14 cellular contexts compared by ENCODE assay signal in the genomic region with DNA sequence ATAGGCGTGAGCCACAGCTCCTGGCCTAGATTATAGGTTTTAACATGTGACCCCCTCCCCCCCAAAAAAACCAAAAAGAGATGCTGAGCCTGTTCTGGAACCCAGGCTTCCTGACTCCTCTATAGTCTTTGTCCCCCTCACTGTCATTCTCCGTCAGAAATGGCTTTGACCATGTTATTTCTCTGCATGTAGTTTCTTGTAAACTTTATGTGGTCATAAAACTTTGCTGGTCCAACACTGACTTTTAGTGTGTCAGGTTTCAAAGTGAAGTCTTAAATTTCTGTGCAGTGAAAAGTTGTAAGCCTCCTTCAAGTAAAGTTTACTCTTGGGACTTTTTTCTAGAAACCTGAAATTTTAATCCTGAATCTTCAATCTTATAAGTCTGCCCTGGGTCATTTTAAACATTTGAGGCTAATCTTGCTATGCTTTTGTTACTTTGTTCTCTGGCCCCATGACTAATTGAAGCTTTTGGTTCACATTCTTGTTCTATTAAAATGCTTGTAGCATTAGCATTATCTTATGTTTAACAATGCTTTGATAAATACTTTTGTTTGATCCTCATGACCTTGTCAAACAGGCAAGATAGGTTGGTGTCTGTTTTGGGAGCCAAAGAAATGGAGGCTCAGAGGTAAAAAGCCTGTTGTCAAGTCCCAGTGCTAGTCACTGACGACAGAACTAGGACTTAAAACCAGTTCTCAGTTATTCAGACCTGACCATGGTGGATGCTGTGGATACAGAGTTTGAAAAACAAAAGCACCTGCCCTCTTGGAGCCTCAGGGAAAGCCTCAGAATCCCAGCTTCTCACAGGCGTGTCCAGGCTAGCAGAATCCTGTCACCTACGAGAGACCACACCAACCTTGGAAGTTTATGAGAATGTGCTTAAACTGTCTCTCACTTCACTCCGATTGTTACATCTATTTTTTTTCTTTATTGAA.
DNase-seq lines count a peak whose midpoint lies in the region; ATAC-seq and TF ChIP-seq lines count a peak whose summit lies in the region.
"Had no signal": no experiment of that assay in that cellular context is flagged by ENCODE, and none has a peak within 500 bp of the region (broad histone marks: within the 10 kb centered on the region; RNA-seq: fewer than 3 reads in every experiment).

No MANE protein-coding gene starts in this region.

- ATAC-seq in RWPE2 (ENCODE audit: low read depth): peak; percentile 50
- ATAC-seq in HG03039 (IDR thresholded peaks at IDR 0.05; ENCODE audit: unreplicated experiment): no peak
- ATAC-seq in HG03457 (IDR thresholded peaks at IDR 0.05; ENCODE audit: unreplicated experiment): no peak
- ATAC-seq: activated CD4-positive, alpha-beta T cell treated with anti-CD3 and anti-CD28 coated beads for 36 hours; left cardiac atrium had no signal

- POLR2A ChIA-PET in HEK293T (lab: Yijun Ruan, JAX): interaction anchor here (1.1 kb wide), 1 partner anchor 145 kb away, joined by 3 read pairs; no protein-coding TSS in a partner anchor

- no peaks in the 10 kb centered on the region for H3K27me3 ChIP-seq in RWPE2 (ENCODE audit: insufficient read depth, poor library complexity, severe bottlenecking)
- H3K27me3 ChIP-seq: ovary, tibial artery had no signal

- H3K9me3 ChIP-seq in RWPE2 (ENCODE audit: severe bottlenecking): no peaks in the 10 kb centered on the region
- H3K9me3 ChIP-seq: ovary, tibial artery had no signal

- no peak overlapping the region for H3K4me3 ChIP-seq in RWPE2 (ENCODE audit: severe bottlenecking)
- H3K4me3 ChIP-seq in fibroblast of villous mesenchyme (ENCODE audit: low read depth, low read length): no peak overlapping the region
- no peak overlapping the region for H3K4me3 ChIP-seq in retinal pigment epithelial cell (ENCODE audit: low read length)
- H3K4me3 ChIP-seq: ovary, tibial artery had no signal

- peaks cover 39% of the 10 kb centered on the region for H3K4me1 ChIP-seq in RWPE2 (ENCODE audit: insufficient read depth, poor library complexity, severe bottlenecking)

- CTCF ChIA-PET in HEK293T (lab: Yijun Ruan, JAX): interaction anchor here (1.0 kb wide), 1 partner anchor 13 kb away, joined by 3 read pairs; no protein-coding TSS in a partner anchor

- H3K36me3 ChIP-seq in RWPE2 (ENCODE audit: low read depth): peaks cover 19% of the 10 kb centered on the region; the same call in 1 of the 2 replicates
- H3K36me3 ChIP-seq: ovary had no signal

- H3K27ac ChIP-seq in RWPE2 (ENCODE audit: poor library complexity, severe bottlenecking): peak overlapping the region; percentile 94
- H3K27ac ChIP-seq: ovary, tibial artery had no signal

- DNase-seq in HEK293T (ENCODE audit: extremely low spot score) (peak; percentile 48), RWPE2 (ENCODE audit: low spot score) (no peak), fibroblast of villous mesenchyme (ENCODE audit: low read depth) (peak; percentile 32), retinal pigment epithelial cell (ENCODE audit: low read depth) (peak; percentile 25), SK-N-DZ (ENCODE audit: low spot score) (no peak)
- DNase-seq: activated CD4-positive, alpha-beta T cell treated with anti-CD3 and anti-CD28 coated beads for 36 hours; KG1; left cardiac atrium; NCI-H1436; ovary; small intestine; tibial artery had no signal

- no peak for TF ChIP-seq CTCF in RWPE2 (IDR thresholded peaks at IDR 0.05; ENCODE audit: poor library complexity, severe bottlenecking)
- TF ChIP-seq CTCF in fibroblast of villous mesenchyme (IDR thresholded peaks at IDR 0.05; ENCODE audit: insufficient read depth, low read depth, low read length): no peak
- TF ChIP-seq CTCF in retinal pigment epithelial cell (conservative IDR thresholded peaks at IDR 0.05; ENCODE audit: low read depth, low read length): no peak

TF ChIP-seq in HEK293T, 16 proteins besides CTCF, POLR2A, EP300 and RAD21:
- no peak for TF ChIP-seq BHLHE40 (IDR thresholded peaks at IDR 0.05; ENCODE audit: borderline replicate concordance)
- TF ChIP-seq, protein P1, sequence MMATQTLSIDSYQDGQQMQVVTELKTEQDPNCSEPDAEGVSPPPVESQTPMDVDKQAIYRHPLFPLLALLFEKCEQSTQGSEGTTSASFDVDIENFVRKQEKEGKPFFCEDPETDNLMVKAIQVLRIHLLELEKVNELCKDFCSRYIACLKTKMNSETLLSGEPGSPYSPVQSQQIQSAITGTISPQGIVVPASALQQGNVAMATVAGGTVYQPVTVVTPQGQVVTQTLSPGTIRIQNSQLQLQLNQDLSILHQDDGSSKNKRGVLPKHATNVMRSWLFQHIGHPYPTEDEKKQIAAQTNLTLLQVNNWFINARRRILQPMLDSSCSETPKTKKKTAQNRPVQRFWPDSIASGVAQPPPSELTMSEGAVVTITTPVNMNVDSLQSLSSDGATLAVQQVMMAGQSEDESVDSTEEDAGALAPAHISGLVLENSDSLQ (IDR thresholded peaks at IDR 0.05): peak; percentile 87
- peak; percentile 88 for TF ChIP-seq CTBP1 (IDR thresholded peaks at IDR 0.05; ENCODE audit: borderline replicate concordance)
- TF ChIP-seq FOXM1 (IDR thresholded peaks at IDR 0.05; ENCODE audit: borderline replicate concordance): no peak
- TF ChIP-seq FOXA1 (IDR thresholded peaks at IDR 0.05): no peak
- TF ChIP-seq NFRKB (IDR thresholded peaks at IDR 0.05): no peak
- no peak for TF ChIP-seq L3MBTL2 (conservative IDR thresholded peaks at IDR 0.05)
- no peak for TF ChIP-seq HDGF (IDR thresholded peaks at IDR 0.05; ENCODE audit: borderline replicate concordance)
TF ChIP-seq in HEK293T: peak in this region for 2.

Comparison
In these comparisons a context has a peak if more than half of its experiments do, and no peak if none do; other contexts are left out.
1. DNase-seq: peak in HEK293T (single experiment), fibroblast of villous mesenchyme (single experiment) and retinal pigment epithelial cell (single experiment); none in RWPE2 (single experiment) and SK-N-DZ (single experiment).